In genomic region chr11:134486106-134486505, GRCh38 we compare ENCODE assay signal across 25 cellular contexts.
"Had no signal": no experiment of that assay in that cellular context is flagged by ENCODE, and none has a peak within 500 bp of the region (broad histone marks: within the 10 kb centered on the region; RNA-seq: fewer than 3 reads in every experiment).

No MANE protein-coding gene starts in this region.

- ATAC-seq: T-cell had no signal

- H3K36me3 ChIP-seq: brain microvascular endothelial cell, cardiac muscle cell had no signal

- H3K36me3 Mint-ChIP-seq: activated naive CD8-positive, alpha-beta T cell; T-cell had no signal

- H3K4me3 Mint-ChIP-seq: activated CD4-positive, alpha-beta memory T cell treated with anti-CD3 and anti-CD28 coated beads, Interleukin-2, amount 10 ng/mL, durations not matched to agents 7 days and 5 days; activated CD4-positive, alpha-beta T cell treated with anti-CD3 and anti-CD28 coated beads, Interleukin-2, amount 10 ng/mL, durations not matched to agents 7 days and 5 days; activated naive CD4-positive, alpha-beta T cell treated with anti-CD3 and anti-CD28 coated beads for 36 hours; activated naive CD8-positive, alpha-beta T cell; T-cell had no signal

- DNase-seq: activated CD4-positive, alpha-beta memory T cell treated with anti-CD3 and anti-CD28 coated beads, Interleukin-2, amount 10 ng/mL, durations not matched to agents 7 days and 5 days; activated CD4-positive, alpha-beta T cell treated with anti-CD3 and anti-CD28 coated beads, Interleukin-2, amount 10 ng/mL, durations not matched to agents 7 days and 5 days; activated CD4-positive, CD25-positive, alpha-beta regulatory T cell; activated effector memory CD4-positive, alpha-beta T cell treated with anti-CD3 and anti-CD28 coated beads, Interleukin-2, amount 50 U/mL, for 16 hours; activated naive CD4-positive, alpha-beta T cell treated with anti-CD3 and anti-CD28 coated beads for 36 hours; activated T-cell treated with anti-CD3 and anti-CD28 coated beads, Interleukin-2, amount 50 U/mL, for 1 hour; amygdala; brain microvascular endothelial cell; cerebellar nuclear complex; IMR-90; NCI-H1092 treated with DMSO at 0.1 percent for 48 hours; NCI-H1417 treated with DMSO at 0.1 percent for 48 hours; NCI-H1694; NCI-H2029; NCI-H2107; NCI-H2171 treated with DMSO at 0.1 percent for 48 hours; NCI-H226; NCI-H69; T-cell; T-helper 2 cell; T1000 had no signal

- H3K9me3 Mint-ChIP-seq: activated CD4-positive, alpha-beta memory T cell treated with anti-CD3 and anti-CD28 coated beads, Interleukin-2, amount 10 ng/mL, durations not matched to agents 7 days and 5 days; activated CD4-positive, alpha-beta T cell treated with anti-CD3 and anti-CD28 coated beads, Interleukin-2, amount 10 ng/mL, durations not matched to agents 7 days and 5 days; activated naive CD4-positive, alpha-beta T cell treated with anti-CD3 and anti-CD28 coated beads for 36 hours; T-cell had no signal

- H3K27ac Mint-ChIP-seq: activated CD4-positive, alpha-beta memory T cell treated with anti-CD3 and anti-CD28 coated beads, Interleukin-2, amount 10 ng/mL, durations not matched to agents 7 days and 5 days; activated CD4-positive, alpha-beta T cell treated with anti-CD3 and anti-CD28 coated beads, Interleukin-2, amount 10 ng/mL, durations not matched to agents 7 days and 5 days; activated naive CD8-positive, alpha-beta T cell; T-cell had no signal

- H3K9ac ChIP-seq: KMS-11 had no signal

- H3K4me1 Mint-ChIP-seq: activated CD4-positive, alpha-beta memory T cell treated with anti-CD3 and anti-CD28 coated beads, Interleukin-2, amount 10 ng/mL, durations not matched to agents 7 days and 5 days; activated CD4-positive, alpha-beta T cell treated with anti-CD3 and anti-CD28 coated beads, Interleukin-2, amount 10 ng/mL, durations not matched to agents 7 days and 5 days; T-cell had no signal

- H3K4me3 ChIP-seq: cardiac muscle cell, SK-N-MC had no signal

- H3K27me3 Mint-ChIP-seq: activated CD4-positive, alpha-beta memory T cell treated with anti-CD3 and anti-CD28 coated beads, Interleukin-2, amount 10 ng/mL, durations not matched to agents 7 days and 5 days; activated CD4-positive, alpha-beta T cell treated with anti-CD3 and anti-CD28 coated beads, Interleukin-2, amount 10 ng/mL, durations not matched to agents 7 days and 5 days had no signal

- H3K27ac ChIP-seq: brain microvascular endothelial cell, cardiac muscle cell, KMS-11, SK-N-MC had no signal

- H3K27me3 ChIP-seq: brain microvascular endothelial cell, cardiac muscle cell had no signal

- H3K4me2 ChIP-seq: KMS-11 had no signal
